In the genomic region with DNA sequence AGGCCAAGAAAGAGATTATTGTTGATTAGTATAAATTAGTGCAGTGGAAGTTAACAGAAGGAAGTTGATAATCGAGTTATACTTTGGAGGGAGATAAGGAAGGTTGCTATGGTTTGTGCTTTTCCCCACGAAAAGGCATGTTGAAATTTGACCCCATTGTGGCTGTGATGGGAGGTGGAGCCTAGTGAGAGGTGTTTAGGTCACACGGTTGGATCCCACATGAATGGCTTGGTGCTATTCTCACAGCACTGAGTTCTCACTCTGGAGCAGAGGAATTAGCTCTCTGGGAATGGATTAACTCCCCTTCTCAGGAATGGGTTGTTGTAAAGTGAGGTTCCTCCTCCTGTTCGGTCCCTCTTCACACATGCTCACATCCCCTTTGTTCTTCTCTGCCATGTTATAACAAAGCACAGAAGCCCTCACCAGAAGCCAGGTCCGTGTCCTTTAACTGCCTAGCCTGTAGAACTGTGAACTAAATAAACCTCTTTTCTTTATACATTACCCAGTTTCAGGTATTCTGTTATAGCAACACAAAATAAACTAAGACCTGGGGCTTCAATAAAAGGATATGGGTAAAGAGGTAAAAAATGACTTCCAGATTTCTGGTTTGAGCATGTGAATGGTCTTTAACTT, we compare ENCODE assay signal across 19 cellular contexts.
"Had no signal": no experiment of that assay in that cellular context is flagged by ENCODE, and none has a peak within 500 bp of the region (broad histone marks: within the 10 kb centered on the region; RNA-seq: fewer than 3 reads in every experiment).

No MANE protein-coding gene starts in this region.

- ATAC-seq: activated CD4-positive, alpha-beta T cell treated with anti-CD3 and anti-CD28 coated beads for 36 hours; activated T-cell treated with anti-CD3 and anti-CD28 coated beads, Interleukin-2, amount 50 U/mL, for 4 hours; gastroesophageal sphincter; naive thymus-derived CD8-positive, alpha-beta T cell; stimulated activated memory B cell treated with anti-CD40 and anti-IgM and Interleukin-4, amounts not matched to agents 10 μg/mL and 1 μg/mL and 100 μg/mL, for 72 hours had no signal

- FAIRE-seq: astrocyte, bronchial epithelial cell, endometrium, kidney had no signal

- H3K4me1 ChIP-seq: gastroesophageal sphincter, left lung had no signal

- H3K9me3 ChIP-seq: gastroesophageal sphincter, left lung had no signal

- H3K27me3 Mint-ChIP-seq: activated CD4-positive, alpha-beta memory T cell treated with anti-CD3 and anti-CD28 coated beads, Interleukin-2, amount 10 ng/mL, durations not matched to agents 7 days and 5 days; activated CD4-positive, alpha-beta T cell treated with anti-CD3 and anti-CD28 coated beads for 36 hours; naive thymus-derived CD8-positive, alpha-beta T cell; stimulated activated memory B cell treated with anti-CD40 and anti-IgM and Interleukin-4, amounts not matched to agents 10 μg/mL and 1 μg/mL and 100 μg/mL, for 72 hours had no signal

- H3K4me3 Mint-ChIP-seq: activated CD4-positive, alpha-beta memory T cell treated with anti-CD3 and anti-CD28 coated beads, Interleukin-2, amount 10 ng/mL, durations not matched to agents 7 days and 5 days; activated CD4-positive, alpha-beta T cell treated with anti-CD3 and anti-CD28 coated beads for 36 hours; activated T-cell treated with anti-CD3 and anti-CD28 coated beads, Interleukin-2, amount 50 U/mL, for 4 hours; naive thymus-derived CD8-positive, alpha-beta T cell; stimulated activated memory B cell treated with anti-CD40 and anti-IgM and Interleukin-4, amounts not matched to agents 10 μg/mL and 1 μg/mL and 100 μg/mL, for 72 hours had no signal

- H3K27ac Mint-ChIP-seq: activated CD4-positive, alpha-beta memory T cell treated with anti-CD3 and anti-CD28 coated beads, Interleukin-2, amount 10 ng/mL, durations not matched to agents 7 days and 5 days; activated CD4-positive, alpha-beta T cell treated with anti-CD3 and anti-CD28 coated beads for 36 hours; naive thymus-derived CD8-positive, alpha-beta T cell; stimulated activated memory B cell treated with anti-CD40 and anti-IgM and Interleukin-4, amounts not matched to agents 10 μg/mL and 1 μg/mL and 100 μg/mL, for 72 hours had no signal

- H3K27me3 ChIP-seq: dorsolateral prefrontal cortex, gastroesophageal sphincter, left lung had no signal

- H3K4me3 ChIP-seq: dorsolateral prefrontal cortex, gastroesophageal sphincter, left lung had no signal

- DNase-seq: activated CD4-positive, alpha-beta memory T cell treated with anti-CD3 and anti-CD28 coated beads, Interleukin-2, amount 10 ng/mL, durations not matched to agents 7 days and 5 days; activated CD4-positive, alpha-beta T cell treated with anti-CD3 and anti-CD28 coated beads for 36 hours; activated effector memory CD4-positive, alpha-beta T cell treated with Interleukin-2 at 50 U/mL for 16 hours; activated naive CD4-positive, alpha-beta T cell treated with anti-CD3 and anti-CD28 coated beads, Interleukin-2, amount 50 U/mL, for 16 hours; activated T-cell treated with anti-CD3 and anti-CD28 coated beads, Interleukin-2, amount 50 U/mL, for 4 hours; dorsolateral prefrontal cortex; kidney; left lung; naive thymus-derived CD8-positive, alpha-beta T cell; nucleus accumbens; posterior cingulate gyrus; retina; stimulated activated CD4-positive, alpha-beta T cell treated with anti-CD3 and anti-CD28 coated beads, Interleukin-2, amount 100 ng/mL, for 48 hours had no signal

- H3K27ac ChIP-seq: dorsolateral prefrontal cortex, gastroesophageal sphincter, left lung, VCaP had no signal
